ENCODE assay signal across 1 cellular context in the genomic region with DNA sequence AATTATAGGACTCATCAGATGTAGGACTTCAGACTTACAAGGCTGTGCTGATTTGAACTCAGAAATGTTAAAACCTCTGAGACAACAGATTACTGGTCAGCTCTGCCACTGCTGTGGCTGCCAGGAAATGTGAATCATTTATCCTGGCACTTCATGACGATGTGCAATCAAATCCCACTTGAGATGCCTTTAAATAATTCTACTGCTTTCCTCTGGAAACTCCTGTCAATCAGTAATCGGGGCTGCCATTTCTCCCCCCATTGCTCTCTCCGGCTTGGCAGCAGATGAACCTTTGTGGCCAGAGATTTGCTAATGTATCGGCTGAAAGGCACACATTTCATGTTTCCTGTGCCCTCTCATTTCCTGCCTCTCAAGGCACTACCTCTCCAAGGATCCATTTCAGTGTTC.
TF ChIP-seq lines count a peak whose summit lies in the region.

No MANE protein-coding gene starts in this region.

TF ChIP-seq in GM23338, 12 proteins besides CTCF, POLR2A, EP300 and RAD21 (continued from another document):
- TF ChIP-seq STAT1 (IDR thresholded peaks at IDR 0.05; ENCODE audit: unreplicated experiment) (no peak), ZNF114 (CRISPR knock-in tag; IDR thresholded peaks at IDR 0.05) (no peak), JUNB (IDR thresholded peaks at IDR 0.05; ENCODE audit: unreplicated experiment) (no peak), EZH2phosphoT487 (IDR thresholded peaks at IDR 0.05; ENCODE audit: unreplicated experiment) (no peak), POLR2AphosphoS5 (IDR thresholded peaks at IDR 0.05; ENCODE audit: low read depth) (no peak), EZH2 (IDR thresholded peaks at IDR 0.05; ENCODE audit: low read depth, unreplicated experiment) (no peak)
- TF ChIP-seq, protein P1, sequence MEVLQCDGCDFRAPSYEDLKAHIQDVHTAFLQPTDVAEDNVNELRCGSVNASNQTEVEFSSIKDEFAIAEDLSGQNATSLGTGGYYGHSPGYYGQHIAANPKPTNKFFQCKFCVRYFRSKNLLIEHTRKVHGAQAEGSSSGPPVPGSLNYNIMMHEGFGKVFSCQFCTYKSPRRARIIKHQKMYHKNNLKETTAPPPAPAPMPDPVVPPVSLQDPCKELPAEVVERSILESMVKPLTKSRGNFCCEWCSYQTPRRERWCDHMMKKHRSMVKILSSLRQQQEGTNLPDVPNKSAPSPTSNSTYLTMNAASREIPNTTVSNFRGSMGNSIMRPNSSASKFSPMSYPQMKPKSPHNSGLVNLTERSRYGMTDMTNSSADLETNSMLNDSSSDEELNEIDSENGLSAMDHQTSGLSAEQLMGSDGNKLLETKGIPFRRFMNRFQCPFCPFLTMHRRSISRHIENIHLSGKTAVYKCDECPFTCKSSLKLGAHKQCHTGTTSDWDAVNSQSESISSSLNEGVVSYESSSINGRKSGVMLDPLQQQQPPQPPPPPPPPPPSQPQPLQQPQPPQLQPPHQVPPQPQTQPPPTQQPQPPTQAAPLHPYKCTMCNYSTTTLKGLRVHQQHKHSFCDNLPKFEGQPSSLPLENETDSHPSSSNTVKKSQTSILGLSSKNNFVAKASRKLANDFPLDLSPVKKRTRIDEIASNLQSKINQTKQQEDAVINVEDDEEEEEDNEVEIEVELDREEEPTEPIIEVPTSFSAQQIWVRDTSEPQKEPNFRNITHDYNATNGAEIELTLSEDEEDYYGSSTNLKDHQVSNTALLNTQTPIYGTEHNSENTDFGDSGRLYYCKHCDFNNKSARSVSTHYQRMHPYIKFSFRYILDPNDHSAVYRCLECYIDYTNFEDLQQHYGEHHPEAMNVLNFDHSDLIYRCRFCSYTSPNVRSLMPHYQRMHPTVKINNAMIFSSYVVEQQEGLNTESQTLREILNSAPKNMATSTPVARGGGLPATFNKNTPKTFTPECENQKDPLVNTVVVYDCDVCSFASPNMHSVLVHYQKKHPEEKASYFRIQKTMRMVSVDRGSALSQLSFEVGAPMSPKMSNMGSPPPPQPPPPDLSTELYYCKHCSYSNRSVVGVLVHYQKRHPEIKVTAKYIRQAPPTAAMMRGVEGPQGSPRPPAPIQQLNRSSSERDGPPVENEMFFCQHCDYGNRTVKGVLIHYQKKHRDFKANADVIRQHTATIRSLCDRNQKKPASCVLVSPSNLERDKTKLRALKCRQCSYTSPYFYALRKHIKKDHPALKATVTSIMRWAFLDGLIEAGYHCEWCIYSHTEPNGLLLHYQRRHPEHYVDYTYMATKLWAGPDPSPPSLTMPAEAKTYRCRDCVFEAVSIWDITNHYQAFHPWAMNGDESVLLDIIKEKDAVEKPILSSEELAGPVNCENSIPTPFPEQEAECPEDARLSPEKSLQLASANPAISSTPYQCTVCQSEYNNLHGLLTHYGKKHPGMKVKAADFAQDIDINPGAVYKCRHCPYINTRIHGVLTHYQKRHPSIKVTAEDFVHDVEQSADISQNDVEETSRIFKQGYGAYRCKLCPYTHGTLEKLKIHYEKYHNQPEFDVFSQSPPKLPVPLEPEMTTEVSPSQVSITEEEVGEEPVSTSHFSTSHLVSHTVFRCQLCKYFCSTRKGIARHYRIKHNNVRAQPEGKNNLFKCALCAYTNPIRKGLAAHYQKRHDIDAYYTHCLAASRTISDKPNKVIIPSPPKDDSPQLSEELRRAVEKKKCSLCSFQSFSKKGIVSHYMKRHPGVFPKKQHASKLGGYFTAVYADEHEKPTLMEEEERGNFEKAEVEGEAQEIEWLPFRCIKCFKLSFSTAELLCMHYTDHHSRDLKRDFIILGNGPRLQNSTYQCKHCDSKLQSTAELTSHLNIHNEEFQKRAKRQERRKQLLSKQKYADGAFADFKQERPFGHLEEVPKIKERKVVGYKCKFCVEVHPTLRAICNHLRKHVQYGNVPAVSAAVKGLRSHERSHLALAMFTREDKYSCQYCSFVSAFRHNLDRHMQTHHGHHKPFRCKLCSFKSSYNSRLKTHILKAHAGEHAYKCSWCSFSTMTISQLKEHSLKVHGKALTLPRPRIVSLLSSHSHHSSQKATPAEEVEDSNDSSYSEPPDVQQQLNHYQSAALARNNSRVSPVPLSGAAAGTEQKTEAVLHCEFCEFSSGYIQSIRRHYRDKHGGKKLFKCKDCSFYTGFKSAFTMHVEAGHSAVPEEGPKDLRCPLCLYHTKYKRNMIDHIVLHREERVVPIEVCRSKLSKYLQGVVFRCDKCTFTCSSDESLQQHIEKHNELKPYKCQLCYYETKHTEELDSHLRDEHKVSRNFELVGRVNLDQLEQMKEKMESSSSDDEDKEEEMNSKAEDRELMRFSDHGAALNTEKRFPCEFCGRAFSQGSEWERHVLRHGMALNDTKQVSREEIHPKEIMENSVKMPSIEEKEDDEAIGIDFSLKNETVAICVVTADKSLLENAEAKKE (CRISPR knock-in tag; IDR thresholded peaks at IDR 0.05) = no peak
- TF ChIP-seq, protein P2, sequence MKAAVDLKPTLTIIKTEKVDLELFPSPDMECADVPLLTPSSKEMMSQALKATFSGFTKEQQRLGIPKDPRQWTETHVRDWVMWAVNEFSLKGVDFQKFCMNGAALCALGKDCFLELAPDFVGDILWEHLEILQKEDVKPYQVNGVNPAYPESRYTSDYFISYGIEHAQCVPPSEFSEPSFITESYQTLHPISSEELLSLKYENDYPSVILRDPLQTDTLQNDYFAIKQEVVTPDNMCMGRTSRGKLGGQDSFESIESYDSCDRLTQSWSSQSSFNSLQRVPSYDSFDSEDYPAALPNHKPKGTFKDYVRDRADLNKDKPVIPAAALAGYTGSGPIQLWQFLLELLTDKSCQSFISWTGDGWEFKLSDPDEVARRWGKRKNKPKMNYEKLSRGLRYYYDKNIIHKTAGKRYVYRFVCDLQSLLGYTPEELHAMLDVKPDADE (IDR thresholded peaks at IDR 0.05) = no peak
- TF ChIP-seq, protein P3, sequence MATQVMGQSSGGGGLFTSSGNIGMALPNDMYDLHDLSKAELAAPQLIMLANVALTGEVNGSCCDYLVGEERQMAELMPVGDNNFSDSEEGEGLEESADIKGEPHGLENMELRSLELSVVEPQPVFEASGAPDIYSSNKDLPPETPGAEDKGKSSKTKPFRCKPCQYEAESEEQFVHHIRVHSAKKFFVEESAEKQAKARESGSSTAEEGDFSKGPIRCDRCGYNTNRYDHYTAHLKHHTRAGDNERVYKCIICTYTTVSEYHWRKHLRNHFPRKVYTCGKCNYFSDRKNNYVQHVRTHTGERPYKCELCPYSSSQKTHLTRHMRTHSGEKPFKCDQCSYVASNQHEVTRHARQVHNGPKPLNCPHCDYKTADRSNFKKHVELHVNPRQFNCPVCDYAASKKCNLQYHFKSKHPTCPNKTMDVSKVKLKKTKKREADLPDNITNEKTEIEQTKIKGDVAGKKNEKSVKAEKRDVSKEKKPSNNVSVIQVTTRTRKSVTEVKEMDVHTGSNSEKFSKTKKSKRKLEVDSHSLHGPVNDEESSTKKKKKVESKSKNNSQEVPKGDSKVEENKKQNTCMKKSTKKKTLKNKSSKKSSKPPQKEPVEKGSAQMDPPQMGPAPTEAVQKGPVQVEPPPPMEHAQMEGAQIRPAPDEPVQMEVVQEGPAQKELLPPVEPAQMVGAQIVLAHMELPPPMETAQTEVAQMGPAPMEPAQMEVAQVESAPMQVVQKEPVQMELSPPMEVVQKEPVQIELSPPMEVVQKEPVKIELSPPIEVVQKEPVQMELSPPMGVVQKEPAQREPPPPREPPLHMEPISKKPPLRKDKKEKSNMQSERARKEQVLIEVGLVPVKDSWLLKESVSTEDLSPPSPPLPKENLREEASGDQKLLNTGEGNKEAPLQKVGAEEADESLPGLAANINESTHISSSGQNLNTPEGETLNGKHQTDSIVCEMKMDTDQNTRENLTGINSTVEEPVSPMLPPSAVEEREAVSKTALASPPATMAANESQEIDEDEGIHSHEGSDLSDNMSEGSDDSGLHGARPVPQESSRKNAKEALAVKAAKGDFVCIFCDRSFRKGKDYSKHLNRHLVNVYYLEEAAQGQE (IDR thresholded peaks at IDR 0.05; ENCODE audit: unreplicated experiment) = no peak
